8 cellular contexts compared by ENCODE assay signal in genomic region chr19:53868091-53868891, GRCh38. TPM values are rescaled to one million over a fixed set of nuclear protein-coding genes. Genes with fewer than 3 reads are reported as not detected.
DNase-seq lines count a peak whose midpoint lies in the region; ATAC-seq and TF ChIP-seq lines count a peak whose summit lies in the region.

No MANE protein-coding gene starts in this region.

- no peaks in the 10 kb centered on the region for H3K27me3 ChIP-seq in ectodermal cell (ENCODE audit: control insufficient read depth, insufficient read depth, low read length, poor library complexity, severe bottlenecking)

- H3K4me1 ChIP-seq in ectodermal cell (ENCODE audit: control insufficient read depth, insufficient read depth, low read length) = peaks cover 8% of the 10 kb centered on the region

- ATAC-seq in HG02973 (IDR thresholded peaks at IDR 0.05; ENCODE audit: unreplicated experiment) = no peak
- ATAC-seq in HG03521 (IDR thresholded peaks at IDR 0.05; ENCODE audit: unreplicated experiment) = no peak

- 0 to 1% methylated on average over 34 of the region's 37 CpGs for WGBS in ectodermal cell, 2 experiments

- H3K27ac ChIP-seq in VCaP = peak overlapping the region; percentile 96
- H3K27ac ChIP-seq in ectodermal cell (ENCODE audit: insufficient read depth, low read depth, low read length, poor library complexity, severe bottlenecking) = peak overlapping the region; percentile 84
- peak overlapping the region; percentile 83 for H3K27ac ChIP-seq in substantia nigra (ENCODE audit: low read depth, low read length, poor library complexity, severe bottlenecking)

- H3K36me3 ChIP-seq in ectodermal cell (ENCODE audit: control insufficient read depth, insufficient read depth, low read length) = peaks cover 5% of the 10 kb centered on the region

- no peaks in the 10 kb centered on the region for H3K9me3 ChIP-seq in ectodermal cell (ENCODE audit: control insufficient read depth, low read length)

- H3K4me3 ChIP-seq in ectodermal cell (ENCODE audit: insufficient read depth, low read depth, low read length) = peak overlapping the region; percentile 75

- peak; percentile 58 for DNase-seq in stimulated activated CD4-positive, alpha-beta T cell treated with anti-CD3 and anti-CD28 coated beads, Interleukin-15, amount 100 ng/mL, for 24 hours
- DNase-seq in stimulated activated CD4-positive, alpha-beta T cell treated with anti-CD3 and anti-CD28 coated beads, Interleukin-12 subunit alpha, Interleukin-12 subunit beta, amount 100 ng/mL, for 4 hours = no peak
- peak; percentile 35 for DNase-seq in medulla oblongata (ENCODE audit: extremely low spot score)
- peak in 16 of 49 donors; percentile 7 to 58 (median 42) for DNase-seq in substantia nigra (lab: John Stamatoyannopoulos, UW)

- no peak for TF ChIP-seq CTCF in VCaP (conservative IDR thresholded peaks at IDR 0.05)

RNA-seq across cellular contexts. Expression of gene MYADM, which starts 0.6 kb away (rescaled TPM):
- 84.7 TPM for polyA plus RNA-seq in ectodermal cell (2013, experiment 1 of 4)
- 93.9 TPM for polyA plus RNA-seq in ectodermal cell (2013, experiment 2 of 4)
- polyA plus RNA-seq in ectodermal cell (2013, experiment 3 of 4) = 49.8 TPM
- polyA plus RNA-seq in ectodermal cell (2013, experiment 4 of 4) = 55.5 TPM

RNA-seq across cellular contexts. Expression of gene PRKCG, which starts 13.7 kb away (rescaled TPM):
- polyA plus RNA-seq in ectodermal cell (2013, experiment 1 of 4) = 12.1 TPM
- 11.7 TPM for polyA plus RNA-seq in ectodermal cell (2013, experiment 2 of 4)
- 10.4 TPM for polyA plus RNA-seq in ectodermal cell (2013, experiment 3 of 4)
- polyA plus RNA-seq in ectodermal cell (2013, experiment 4 of 4) = 11.3 TPM

RNA-seq across cellular contexts. Expression of gene CACNG7, which starts 40.8 kb away (rescaled TPM):
- 35.0 TPM for polyA plus RNA-seq in ectodermal cell (2013, experiment 1 of 4)
- polyA plus RNA-seq in ectodermal cell (2013, experiment 2 of 4) = 36.5 TPM
- 30.5 TPM for polyA plus RNA-seq in ectodermal cell (2013, experiment 3 of 4)
- 38.1 TPM for polyA plus RNA-seq in ectodermal cell (2013, experiment 4 of 4)

RNA-seq across cellular contexts. Expression of gene NLRP12, which starts 44.2 kb away (rescaled TPM):
- not detected for polyA plus RNA-seq in ectodermal cell (2013, experiment 1 of 4)
- polyA plus RNA-seq in ectodermal cell (2013, experiment 2 of 4) = not detected
- polyA plus RNA-seq in ectodermal cell (2013, experiment 3 of 4) = not detected
- 0.08 TPM for polyA plus RNA-seq in ectodermal cell (2013, experiment 4 of 4)
